ENCODE assay signal across 10 cellular contexts in the genomic region with DNA sequence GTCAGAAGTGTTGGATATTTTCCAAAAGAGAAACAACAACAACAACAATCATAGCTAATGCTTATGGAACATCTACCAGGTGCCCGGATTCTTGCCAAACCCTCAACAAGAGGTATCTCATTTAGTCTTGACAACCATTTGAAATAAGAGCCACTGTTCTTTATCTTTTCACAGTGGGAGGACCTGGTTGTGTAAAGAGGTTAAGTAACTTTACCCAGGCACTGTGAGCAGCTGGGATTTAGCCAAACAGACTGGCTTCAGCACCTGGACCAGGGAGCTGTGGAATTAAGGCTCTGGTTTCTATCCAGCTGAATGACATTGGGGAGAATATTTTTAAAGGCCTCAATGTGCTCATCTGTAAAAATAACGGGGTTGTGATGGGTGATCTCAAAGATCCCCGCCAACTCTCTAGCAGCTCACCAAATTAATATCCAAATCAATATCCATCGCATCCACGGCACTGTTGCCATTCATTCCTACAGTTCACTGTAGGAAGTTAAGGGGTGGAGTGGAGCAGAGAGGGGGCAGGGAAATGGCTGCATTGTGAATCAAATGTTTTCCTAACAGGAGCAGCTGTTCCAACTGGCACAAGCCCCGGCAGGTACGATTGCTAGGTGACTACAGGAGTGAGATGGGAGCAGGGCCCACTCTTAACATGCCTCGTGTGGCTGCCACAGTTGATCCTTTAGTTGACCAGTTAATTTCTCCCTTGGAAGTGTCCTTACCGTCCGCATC.
A peak's percentile ranks its signal among the peaks of the same experiment; 100 is the strongest.
DNase-seq lines count a peak whose midpoint lies in the region; ATAC-seq, FAIRE-seq and TF ChIP-seq lines count a peak whose summit lies in the region.
"Had no signal": no experiment of that assay in that cellular context is flagged by ENCODE, and none has a peak within 500 bp of the region (broad histone marks: within the 10 kb centered on the region; RNA-seq: fewer than 3 reads in every experiment).

No MANE protein-coding gene starts in this region.

- intact Hi-C loops in HepG2 (cut with micrococcal nuclease; ENCODE audit: unreplicated experiment), result no loop called here

- in situ Hi-C loops in HepG2 (cut with HindIII; ENCODE audit: extremely low pct_ligation_motif_present, low pct_unique_long_range_greater_than_20kb), result no loop called here

- DNase-seq in DMS79 (lab: John Stamatoyannopoulos, UW) (peak; percentile 74), NCI-H1417 treated with DMSO at 0.1 percent for 48 hours (lab: John Stamatoyannopoulos, UW) (peak; percentile 69), SK-N-DZ (ENCODE audit: low spot score) (peak; percentile 9), HepG2 (ENCODE audit: low spot score) (peak; percentile 58), immature natural killer cell (no peak), HCEC 1CT (no peak)

- no peak for TF ChIP-seq CTCF in HepG2 (CRISPR knock-in tag; IDR thresholded peaks at IDR 0.05)

- TF ChIP-seq EP300 in HepG2 (IDR thresholded peaks at IDR 0.05; ENCODE audit: low read depth in 2 of 2, low read length in 2 of 2), result no peak
- TF ChIP-seq EP300 in HepG2 (CRISPR knock-in tag; IDR thresholded peaks at IDR 0.05; ENCODE audit: borderline replicate concordance), result no peak

- H3K27me3 ChIP-seq in HepG2 (ENCODE audit: control insufficient read depth in 1 of 2, insufficient read depth in 2 of 2, low read length in 2 of 2), result no peaks in the 10 kb centered on the region

- no peaks in the 10 kb centered on the region for H3K9me3 ChIP-seq in HepG2 (ENCODE audit: low read length)

- peaks cover 27% of the 10 kb centered on the region for H3K4me1 ChIP-seq in HepG2 (ENCODE audit: insufficient read depth, low read length)

- ATAC-seq in HepG2 (peak; percentile 56), GM19324 (IDR thresholded peaks at IDR 0.05; ENCODE audit: low FRiP score, unreplicated experiment) (no peak)
- no peak for ATAC-seq in activated CD4-positive, CD25-positive, alpha-beta regulatory T cell treated with anti-CD3 and anti-CD28 coated beads, Interleukin-2, amount 50 U/mL, for 24 hours

- H3K4me3 Mint-ChIP-seq in immature natural killer cell, result no peak overlapping the region
- H3K4me3 Mint-ChIP-seq: stimulated activated naive CD8-positive, alpha-beta T cell treated with anti-CD3 and anti-CD28 coated beads, Interleukin-15, Interleukin-2, amounts not matched to agents 100 ng/mL and 50 ng/mL, for 24 hours had no signal

- H3K27me3 Mint-ChIP-seq in immature natural killer cell (ENCODE audit: low read depth in 3 of 3), result no peaks in the 10 kb centered on the region
- H3K27me3 Mint-ChIP-seq: stimulated activated naive CD8-positive, alpha-beta T cell treated with anti-CD3 and anti-CD28 coated beads, Interleukin-15, Interleukin-2, amounts not matched to agents 100 ng/mL and 50 ng/mL, for 24 hours had no signal

- no peak for TF ChIP-seq POLR2A in HepG2 (IDR thresholded peaks at IDR 0.05; ENCODE audit: insufficient read depth in 1 of 2, low read depth in 2 of 2, low read length in 2 of 2)

- POLR2A ChIA-PET in HepG2 (lab: Yijun Ruan, JAX), result no interaction called here

- no peak overlapping the region for H3K9ac ChIP-seq in HepG2 (ENCODE audit: insufficient read depth, low read depth, low read length)

- H3K9me3 Mint-ChIP-seq in immature natural killer cell, result no peaks in the 10 kb centered on the region
- H3K9me3 Mint-ChIP-seq: stimulated activated naive CD8-positive, alpha-beta T cell treated with anti-CD3 and anti-CD28 coated beads, Interleukin-15, Interleukin-2, amounts not matched to agents 100 ng/mL and 50 ng/mL, for 24 hours had no signal

- TF ChIP-seq RAD21 in HepG2 (CRISPR knock-in tag; IDR thresholded peaks at IDR 0.05), result no peak

- FAIRE-seq in HepG2 (lab: Jason Lieb, UNC), result peak; percentile 36

- no TSS peak for BruUV-seq in HepG2 (replicated peaks; lab: Mats Ljungman, UMichigan)

- H3K27ac Mint-ChIP-seq in immature natural killer cell, result no peak overlapping the region
- H3K27ac Mint-ChIP-seq: stimulated activated naive CD8-positive, alpha-beta T cell treated with anti-CD3 and anti-CD28 coated beads, Interleukin-15, Interleukin-2, amounts not matched to agents 100 ng/mL and 50 ng/mL, for 24 hours had no signal

- H3K4me3 ChIP-seq in HepG2 (replicated peaks in 1 of 3; ENCODE audit: insufficient read depth in 1 of 3, low read depth in 2 of 3, low read length in 3 of 3), result no peak overlapping the region

- no peak overlapping the region for H2AFZ ChIP-seq in HepG2 (ENCODE audit: low read length)

- H4K20me1 ChIP-seq in HepG2 (ENCODE audit: insufficient read depth, low read length), result peaks cover 3% of the 10 kb centered on the region

- no peak overlapping the region for H3K4me2 ChIP-seq in HepG2 (ENCODE audit: low read depth, low read length)

- no peaks in the 10 kb centered on the region for H3K36me3 Mint-ChIP-seq in immature natural killer cell

- CTCF ChIA-PET in HepG2 (lab: Yijun Ruan, JAX; ENCODE audit: low intra/inter-chr PET ratio, low total read pairs), result no interaction called here

- WGBS in HepG2 (ENCODE audit: low lambda C conversion rate), result 95% methylated on average over 10 of the region's 10 CpGs

- H3K27ac ChIP-seq in HepG2 (ENCODE audit: extremely low read length, insufficient read depth, low read length), result no peak overlapping the region
- H3K27ac ChIP-seq: VCaP had no signal

- H3K4me1 Mint-ChIP-seq in immature natural killer cell, result no peaks in the 10 kb centered on the region

- H3K36me3 ChIP-seq in HepG2 (replicated peaks in 1 of 2; ENCODE audit: control insufficient read depth in 1 of 2, insufficient read depth in 2 of 2, low read length in 2 of 2), result no peaks in the 10 kb centered on the region; a peak in 2 of 5 replicates

- no peaks in the 10 kb centered on the region for H3K79me2 ChIP-seq in HepG2 (ENCODE audit: insufficient read depth, low read length)

TF ChIP-seq in HepG2, 621 proteins besides CTCF, POLR2A, EP300 and RAD21:
- TF ChIP-seq ZNF788 (CRISPR knock-in tag; IDR thresholded peaks at IDR 0.05; ENCODE audit: borderline replicate concordance) (0 out of 2 replicates have a peak, but pooled peaks have one; percentile 33), HMG20B (CRISPR knock-in tag; conservative IDR thresholded peaks at IDR 0.05) (peak; percentile 39; the same call in 1 of the 2 replicates), ZNF747 (CRISPR knock-in tag; IDR thresholded peaks at IDR 0.05; ENCODE audit: borderline replicate concordance) (0 out of 2 replicates have a peak, but pooled peaks have one; percentile 35), GFI1 (CRISPR knock-in tag; IDR thresholded peaks at IDR 0.05; ENCODE audit: borderline replicate concordance) (peak; percentile 70), CEBPG (CRISPR knock-in tag; IDR thresholded peaks at IDR 0.05) (0 out of 2 replicates have a peak, but pooled peaks have one; percentile 7), EED (CRISPR knock-in tag; IDR thresholded peaks at IDR 0.05) (0 out of 2 replicates have a peak, but pooled peaks have one; percentile 29), EEA1 (CRISPR knock-in tag; IDR thresholded peaks at IDR 0.05; ENCODE audit: borderline replicate concordance) (no peak), TBX2 (CRISPR knock-in tag; IDR thresholded peaks at IDR 0.05; ENCODE audit: borderline replicate concordance) (0 out of 2 replicates have a peak, but pooled peaks have one; percentile 15), NFE2L2 (IDR thresholded peaks at IDR 0.05; ENCODE audit: low read length) (no peak)

Comparison
In these comparisons a context has a peak if more than half of its experiments do, and no peak if none do; other contexts are left out.
1. DNase-seq: peak in DMS79 (single experiment), NCI-H1417 treated with DMSO at 0.1 percent for 48 hours (single experiment), SK-N-DZ (single experiment) and HepG2 (single experiment); none in immature natural killer cell (0 of 3) and HCEC 1CT (single experiment).